23 cellular contexts compared by ENCODE assay signal in the genomic region with DNA sequence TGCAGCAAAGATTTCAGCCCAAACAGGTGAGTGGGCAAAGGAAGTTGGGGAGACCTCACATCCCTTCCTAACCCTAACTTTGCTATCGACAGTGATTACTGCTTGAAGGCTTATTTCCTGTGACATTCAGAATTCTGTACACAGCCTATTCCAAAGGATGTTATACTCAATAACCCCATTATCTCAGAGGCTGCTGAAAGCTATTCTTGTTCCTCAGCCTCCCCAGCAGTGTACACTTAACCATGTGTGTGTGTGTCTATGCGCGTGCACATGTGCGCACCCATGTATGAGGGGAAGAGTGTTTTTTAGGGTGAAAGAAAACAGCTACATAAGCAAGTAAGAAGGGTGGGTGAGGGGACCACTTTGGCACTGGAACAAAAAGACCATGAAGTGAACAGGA.
"Had no signal": no experiment of that assay in that cellular context is flagged by ENCODE, and none has a peak within 500 bp of the region (broad histone marks: within the 10 kb centered on the region; RNA-seq: fewer than 3 reads in every experiment).

No MANE protein-coding gene starts in this region.

- H3K4me3 ChIP-seq: heart left ventricle, lower lobe of right lung, mucosa of descending colon, neural progenitor cell, right lobe of liver, testis, transverse colon had no signal

- H3K4me1 ChIP-seq: right lobe of liver had no signal

- H3K9ac ChIP-seq: neural progenitor cell had no signal

- H2AFZ ChIP-seq: neural progenitor cell had no signal

- H3K27me3 ChIP-seq: heart left ventricle, neural progenitor cell, right lobe of liver, testis, transverse colon had no signal

- H3K4me2 ChIP-seq: neural progenitor cell had no signal

- H3K9me3 ChIP-seq: heart left ventricle, lower lobe of right lung, mucosa of descending colon, right lobe of liver, testis, transverse colon had no signal

- H3K27ac ChIP-seq: lower lobe of right lung, right lobe of liver, testis, transverse colon, VCaP had no signal

- ATAC-seq: activated T-cell treated with anti-CD3 and anti-CD28 coated beads, Interleukin-2, amount 50 U/mL, for 72 hours; effector memory CD8-positive, alpha-beta T cell; lower lobe of right lung; mucosa of descending colon had no signal

- DNase-seq: activated CD4-positive, alpha-beta T cell treated with anti-CD3 and anti-CD28 coated beads for 4 hours; activated CD4-positive, alpha-beta T cell treated with anti-CD3 and anti-CD28 coated beads, Interleukin-2, amount 50 U/mL, for 4 hours; activated naive CD4-positive, alpha-beta T cell; activated T-cell treated with anti-CD3 and anti-CD28 coated beads for 4 hours; activated T-cell treated with anti-CD3 and anti-CD28 coated beads, Interleukin-2, amount 50 U/mL, for 72 hours; cortex of kidney; effector memory CD8-positive, alpha-beta T cell; heart left ventricle; hypothalamus; immature natural killer cell; kidney; lower lobe of right lung; mucosa of descending colon; occipital lobe; posterior cingulate gyrus; right lobe of liver; stimulated activated CD4-positive, alpha-beta T cell treated with anti-CD3 and anti-CD28 coated beads, Interleukin-2, amount 100 ng/mL, for 48 hours; stimulated activated naive CD4-positive, alpha-beta T cell treated with Interleukin-2 at 50 U/mL for 16 hours; T-helper 1 cell; testis; transverse colon had no signal

- H3K36me3 ChIP-seq: neural progenitor cell, right lobe of liver, transverse colon had no signal
